28 cellular contexts compared by ENCODE assay signal in the genomic region with DNA sequence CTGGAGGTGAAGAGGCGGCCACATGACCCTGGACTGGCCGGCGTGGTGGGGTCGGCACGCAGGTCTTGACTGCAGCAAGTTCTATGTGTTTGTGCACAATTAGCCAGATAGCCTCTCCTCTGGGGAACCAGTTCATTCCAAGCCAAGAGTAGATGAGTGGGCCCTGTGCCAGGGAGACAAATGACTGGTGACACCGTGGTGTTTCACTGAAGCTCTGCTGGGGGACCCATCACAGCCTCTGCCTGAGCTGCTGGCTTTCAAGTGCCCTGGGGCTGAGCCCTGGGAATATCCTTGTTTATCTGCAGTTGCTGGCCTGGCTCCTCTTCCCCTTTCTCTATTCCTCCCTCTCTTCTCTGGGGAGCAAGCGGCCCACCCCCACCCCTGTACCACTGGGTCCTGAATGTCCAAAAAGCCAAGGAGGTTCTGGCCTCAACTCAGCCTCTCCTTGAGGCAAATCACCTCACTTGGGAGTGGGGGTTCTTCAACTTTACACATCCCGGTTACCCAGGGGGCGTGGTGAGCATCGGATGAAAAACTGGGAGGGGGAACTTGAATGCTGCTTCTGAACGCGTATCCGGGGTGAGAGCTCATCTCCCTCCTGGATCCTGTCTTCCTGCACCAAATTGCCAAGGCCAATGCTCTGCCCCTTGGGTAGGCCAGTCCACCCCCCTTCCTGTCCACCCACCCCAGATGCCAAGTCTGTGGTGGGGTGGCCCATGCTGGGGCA.
"Had no signal": no experiment of that assay in that cellular context is flagged by ENCODE, and none has a peak within 500 bp of the region (broad histone marks: within the 10 kb centered on the region; RNA-seq: fewer than 3 reads in every experiment).

No MANE protein-coding gene starts in this region.

- H3K27me3 ChIP-seq: adrenal gland, Peyer's patch had no signal

- H3K9me3 Mint-ChIP-seq: activated CD4-positive, alpha-beta memory T cell treated with anti-CD3 and anti-CD28 coated beads, Interleukin-2, amount 10 ng/mL, durations not matched to agents 7 days and 5 days had no signal

- H3K27ac ChIP-seq: adrenal gland, Peyer's patch, RWPE1, SK-N-MC, WERI-Rb-1 had no signal

- H3K36me3 ChIP-seq: adrenal gland, Peyer's patch, WERI-Rb-1 had no signal

- H3K36me3 Mint-ChIP-seq: activated naive CD8-positive, alpha-beta T cell treated with anti-CD3 and anti-CD28 coated beads, Interleukin-2, amount 10 ng/mL, durations not matched to agents 7 days and 5 days had no signal

- ATAC-seq: activated CD4-positive, alpha-beta T cell treated with anti-CD3 and anti-CD28 coated beads for 36 hours had no signal

- H3K27ac Mint-ChIP-seq: activated CD4-positive, alpha-beta memory T cell treated with anti-CD3 and anti-CD28 coated beads, Interleukin-2, amount 10 ng/mL, durations not matched to agents 7 days and 5 days; activated CD4-positive, alpha-beta T cell treated with anti-CD3 and anti-CD28 coated beads for 36 hours; activated naive CD8-positive, alpha-beta T cell treated with anti-CD3 and anti-CD28 coated beads, Interleukin-2, amount 10 ng/mL, durations not matched to agents 7 days and 5 days had no signal

- H3K27me3 Mint-ChIP-seq: activated CD4-positive, alpha-beta T cell treated with anti-CD3 and anti-CD28 coated beads for 36 hours had no signal

- DNase-seq: activated CD4-positive, alpha-beta memory T cell treated with anti-CD3 and anti-CD28 coated beads, Interleukin-2, amount 10 ng/mL, durations not matched to agents 7 days and 5 days; activated CD4-positive, alpha-beta T cell treated with anti-CD3 and anti-CD28 coated beads for 36 hours; activated CD4-positive, alpha-beta T cell treated with anti-CD3 and anti-CD28 coated beads, Interleukin-2, amount 50 U/mL, for 1 hour; activated CD8-positive, alpha-beta memory T cell treated with anti-CD3 and anti-CD28 coated beads, Interleukin-2, amount 50 U/mL, for 48 hours; activated naive CD4-positive, alpha-beta T cell treated with anti-CD3 and anti-CD28 coated beads, Interleukin-2, amount 50 U/mL, for 16 hours; activated naive CD8-positive, alpha-beta T cell treated with anti-CD3 and anti-CD28 coated beads, Interleukin-2, amount 10 ng/mL, durations not matched to agents 7 days and 5 days; activated T-cell treated with anti-CD3 and anti-CD28 coated beads, Interleukin-2, amount 50 U/mL, for 1 hour; anterior cingulate cortex; caudate nucleus; IMR-90; Kasumi-1; KBM-7; NCI-H1048; NCI-H1417 treated with DMSO at 0.1 percent for 48 hours; NCI-H1694; NCI-H2029; NCI-H2107; NCI-H345; NCI-H510A; NCI-H526 treated with DMSO at 0.1 percent for 48 hours; NCI-H82; SHP77 treated with DMSO at 0.1 percent for 48 hours; T-helper 1 cell; WERI-Rb-1 had no signal

- H3K4me3 Mint-ChIP-seq: activated CD4-positive, alpha-beta memory T cell treated with anti-CD3 and anti-CD28 coated beads, Interleukin-2, amount 10 ng/mL, durations not matched to agents 7 days and 5 days; activated CD4-positive, alpha-beta T cell treated with anti-CD3 and anti-CD28 coated beads for 36 hours; activated naive CD8-positive, alpha-beta T cell treated with anti-CD3 and anti-CD28 coated beads, Interleukin-2, amount 10 ng/mL, durations not matched to agents 7 days and 5 days had no signal

- H3K4me3 ChIP-seq: adrenal gland, Peyer's patch, SK-N-MC had no signal

- H3K9me3 ChIP-seq: adrenal gland, Peyer's patch had no signal
